In the genomic region with DNA sequence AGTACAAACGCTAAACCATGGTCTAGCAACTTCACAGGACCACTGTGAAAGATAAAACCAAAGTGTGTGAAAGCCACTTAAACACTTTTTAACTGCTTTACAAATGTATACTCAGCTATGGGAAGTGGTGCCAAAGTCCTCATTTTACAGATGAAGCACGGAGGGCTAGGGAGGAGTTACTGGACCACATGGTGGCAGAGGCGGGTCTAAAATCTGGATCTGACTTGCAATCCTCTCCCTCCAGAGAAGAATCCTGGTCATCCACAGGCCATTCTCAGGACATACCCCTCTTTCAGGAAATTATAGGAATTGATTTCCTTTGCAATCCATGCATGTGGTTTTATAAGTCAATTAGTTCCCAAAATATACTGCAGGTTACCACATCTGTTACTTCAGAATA, we compare ENCODE assay signal across 25 cellular contexts.
DNase-seq lines count a peak whose midpoint lies in the region; ATAC-seq and TF ChIP-seq lines count a peak whose summit lies in the region.
"Had no signal": no experiment of that assay in that cellular context is flagged by ENCODE, and none has a peak within 500 bp of the region (broad histone marks: within the 10 kb centered on the region; RNA-seq: fewer than 3 reads in every experiment).

No MANE protein-coding gene starts in this region.

- no peak overlapping the region for H3K9ac ChIP-seq in neural progenitor cell
- H3K9ac ChIP-seq: BLaER1 treated with 17β-estradiol and CSF1 and Interleukin-3, amounts not matched to agents 10 nM and 100 nM; SK-N-SH had no signal

- no peaks in the 10 kb centered on the region for H3F3A ChIP-seq in neural progenitor cell (ENCODE audit: low read depth)

- no peak for TF ChIP-seq EP300 in esophagus muscularis mucosa (IDR thresholded peaks at IDR 0.05)

- DNase-seq in DMS53 (lab: John Stamatoyannopoulos, UW) (peak; percentile 11), DMS53 treated with DMSO at 0.1 percent for 48 hours (lab: John Stamatoyannopoulos, UW; ENCODE audit: unreplicated experiment) (no peak), OCI-LY7 (ENCODE audit: low spot score) (no peak), esophagus muscularis mucosa (ENCODE audit: extremely low spot score) (peak; percentile 78), neural progenitor cell (ENCODE audit: low spot score) (no peak), T-helper 1 cell (no peak)
- no peak for DNase-seq in activated T-cell treated with anti-CD3 and anti-CD28 coated beads, Interleukin-2, amount 50 U/mL, for 48 hours
- DNase-seq: ACHN; Caco-2; CD4-positive, alpha-beta memory T cell; DMS 273 treated with DMSO at 0.1 percent for 48 hours; H9; HFFc6; KG1; NCI-H1694; NCI-H2081; NCI-H446; NCI-H526; SIG-M5; SK-N-SH had no signal

- H3K36me3 ChIP-seq in OCI-LY7 (ENCODE audit: insufficient read depth, low read length), result no peaks in the 10 kb centered on the region
- H3K36me3 ChIP-seq in esophagus muscularis mucosa, result no peaks in the 10 kb centered on the region
- H3K36me3 ChIP-seq in neural progenitor cell, result no peaks in the 10 kb centered on the region
- H3K36me3 ChIP-seq: BLaER1 treated with 17β-estradiol and CSF1 and Interleukin-3, amounts not matched to agents 10 nM and 100 nM had no signal

- H3K4me2 ChIP-seq in OCI-LY7 (ENCODE audit: low read length), result no peak overlapping the region
- H3K4me2 ChIP-seq in neural progenitor cell, result no peak overlapping the region
- H3K4me2 ChIP-seq: BLaER1 treated with 17β-estradiol and CSF1 and Interleukin-3, amounts not matched to agents 10 nM and 100 nM; SK-N-SH had no signal

- H3K4me1 Mint-ChIP-seq in neural progenitor cell, result no peaks in the 10 kb centered on the region
- H3K4me1 Mint-ChIP-seq: CD4-positive, alpha-beta memory T cell; H9 had no signal

- H3K27me3 ChIP-seq in esophagus muscularis mucosa (no peaks in the 10 kb centered on the region), neural progenitor cell (no peaks in the 10 kb centered on the region)
- H3K27me3 ChIP-seq: BLaER1 treated with 17β-estradiol and CSF1 and Interleukin-3, amounts not matched to agents 10 nM and 100 nM had no signal

- H3K4me1 ChIP-seq in OCI-LY7 (ENCODE audit: insufficient read depth, low read length, poor library complexity, severe bottlenecking) (no peaks in the 10 kb centered on the region), esophagus muscularis mucosa (no peaks in the 10 kb centered on the region), neural progenitor cell (no peaks in the 10 kb centered on the region)
- H3K4me1 ChIP-seq: BLaER1 treated with 17β-estradiol and CSF1 and Interleukin-3, amounts not matched to agents 10 nM and 100 nM; Caco-2 had no signal

- no peak overlapping the region for H3K27ac Mint-ChIP-seq in neural progenitor cell
- H3K27ac Mint-ChIP-seq: CD4-positive, alpha-beta memory T cell; H9; HFFc6 had no signal

- intact Hi-C loops in OCI-LY7 (cut with micrococcal nuclease; ENCODE audit: unreplicated experiment), result no loop called here
- intact Hi-C loops in esophagus muscularis mucosa (cut with DNase I), result no loop called here

- no peak overlapping the region for H3K4me3 ChIP-seq in OCI-LY7 (ENCODE audit: low read depth, low read length, poor library complexity, severe bottlenecking)
- no peak overlapping the region for H3K4me3 ChIP-seq in esophagus muscularis mucosa
- H3K4me3 ChIP-seq in neural progenitor cell, result no peak overlapping the region
- H3K4me3 ChIP-seq: BLaER1 treated with 17β-estradiol and CSF1 and Interleukin-3, amounts not matched to agents 10 nM and 100 nM had no signal

- CTCF ChIA-PET in OCI-LY7 (lab: Charles Lee; ENCODE audit: unreplicated experiment), result no interaction called here

- H3K79me2 ChIP-seq in OCI-LY7 (ENCODE audit: insufficient read depth, low read depth, low read length) (no peaks in the 10 kb centered on the region), neural progenitor cell (ENCODE audit: low read depth) (no peaks in the 10 kb centered on the region)

- no peak overlapping the region for H2AFZ ChIP-seq in OCI-LY7 (ENCODE audit: low read length)
- peak overlapping the region; percentile 29 for H2AFZ ChIP-seq in neural progenitor cell (replicated peaks)

- WGBS in esophagus muscularis mucosa, result 72% methylated on average over 3 of the region's 3 CpGs

- H3K9me3 Mint-ChIP-seq in neural progenitor cell, result no peaks in the 10 kb centered on the region
- H3K9me3 Mint-ChIP-seq: CD4-positive, alpha-beta memory T cell; H9; HFFc6 had no signal

- H4K20me1 ChIP-seq in OCI-LY7 (ENCODE audit: insufficient read depth, low read length) (no peaks in the 10 kb centered on the region), neural progenitor cell (ENCODE audit: low read depth) (no peaks in the 10 kb centered on the region)
- H4K20me1 ChIP-seq: BLaER1 treated with 17β-estradiol and CSF1 and Interleukin-3, amounts not matched to agents 10 nM and 100 nM had no signal

- BruUV-seq in OCI-LY7 (replicated peaks; lab: Mats Ljungman, UMichigan), result no TSS peak

- H3K9me2 ChIP-seq in OCI-LY7 (ENCODE audit: insufficient read depth, low read length), result no peaks in the 10 kb centered on the region
- H3K9me2 ChIP-seq: SK-N-SH had no signal

- POLR2A ChIA-PET in OCI-LY7 (lab: Charles Lee), result interaction anchor here (0.7 kb wide), 1 partner anchor 50 kb away, joined by 3 read pairs; no protein-coding TSS in a partner anchor

- H3K27me3 Mint-ChIP-seq in neural progenitor cell (ENCODE audit: insufficient read depth, low read depth), result no peaks in the 10 kb centered on the region

- TF ChIP-seq POLR2A in esophagus muscularis mucosa (IDR thresholded peaks at IDR 0.05; ENCODE audit: low read depth), result no peak

- ATAC-seq in GM19328 (IDR thresholded peaks at IDR 0.05; ENCODE audit: unreplicated experiment), result no peak
- ATAC-seq: Panc1 had no signal

- H3K27ac ChIP-seq in OCI-LY7 (ENCODE audit: low read depth, low read length, poor library complexity, severe bottlenecking) (no peak overlapping the region), esophagus muscularis mucosa (replicated peaks in 1 of 4) (no peak overlapping the region), neural progenitor cell (no peak overlapping the region)
- H3K27ac ChIP-seq: 22Rv1; BLaER1 treated with 17β-estradiol and CSF1 and Interleukin-3, amounts not matched to agents 10 nM and 100 nM; HL-60 had no signal

- H3K9me3 ChIP-seq in OCI-LY7 (ENCODE audit: low read length) (no peaks in the 10 kb centered on the region), esophagus muscularis mucosa (no peaks in the 10 kb centered on the region), neural progenitor cell (ENCODE audit: low read depth) (no peaks in the 10 kb centered on the region)
- H3K9me3 ChIP-seq: BLaER1 treated with 17β-estradiol and CSF1 and Interleukin-3, amounts not matched to agents 10 nM and 100 nM; Caco-2; SK-N-SH had no signal

- H3K4me3 Mint-ChIP-seq in neural progenitor cell, result no peak overlapping the region
- H3K4me3 Mint-ChIP-seq: CD4-positive, alpha-beta memory T cell; H9; HFFc6 had no signal

- H3K36me3 Mint-ChIP-seq in neural progenitor cell, result no peaks in the 10 kb centered on the region
- H3K36me3 Mint-ChIP-seq: CD4-positive, alpha-beta memory T cell had no signal

- TF ChIP-seq CTCF in OCI-LY7 (conservative IDR thresholded peaks at IDR 0.05; ENCODE audit: low read length), result 0 out of 2 replicates have a peak, but pooled peaks have one; percentile 17
- TF ChIP-seq CTCF in esophagus muscularis mucosa (IDR thresholded peaks at IDR 0.05), result no peak
- no peak for TF ChIP-seq CTCF in neural progenitor cell (IDR thresholded peaks at IDR 0.05)

Comparison
In these comparisons a context has a peak if more than half of its experiments do, and no peak if none do; other contexts are left out.
1. DNase-seq: peak in DMS53 (single experiment) and esophagus muscularis mucosa (single experiment); none in DMS53 treated with DMSO at 0.1 percent for 48 hours (single experiment), OCI-LY7 (single experiment), neural progenitor cell (single experiment), activated T-cell treated with anti-CD3 and anti-CD28 coated beads, Interleukin-2, amount 50 U/mL, for 48 hours (0 of 2) and T-helper 1 cell (0 of 5).